In genomic region chr18:23585897-23586248, GRCh38 we compare ENCODE assay signal across 8 cellular contexts. TPM values are rescaled to one million over a fixed set of nuclear protein-coding genes. Genes with fewer than 3 reads are reported as not detected.
DNase-seq lines count a peak whose midpoint lies in the region; ATAC-seq and TF ChIP-seq lines count a peak whose summit lies in the region.

No MANE protein-coding gene starts in this region.

- H3K36me3 Mint-ChIP-seq in activated CD4-positive, alpha-beta T cell treated with anti-CD3 and anti-CD28 coated beads, Interleukin-2, amount 10 ng/mL, durations not matched to agents 7 days and 5 days (ENCODE audit: low read depth): peaks cover 18% of the 10 kb centered on the region

- TF ChIP-seq CTCF in RWPE2 (IDR thresholded peaks at IDR 0.05; ENCODE audit: poor library complexity, severe bottlenecking): no peak
- no peak for TF ChIP-seq CTCF in fibroblast of mammary gland (conservative IDR thresholded peaks at IDR 0.05; ENCODE audit: control insufficient read depth, insufficient read depth, low read depth, low read length)
- no peak for TF ChIP-seq CTCF in gastrocnemius medialis (IDR thresholded peaks at IDR 0.05 in 4 of 5, conservative IDR thresholded peaks at IDR 0.05 in 1 of 5)

- peaks cover 43% of the 10 kb centered on the region for H3K4me1 Mint-ChIP-seq in activated CD4-positive, alpha-beta T cell treated with anti-CD3 and anti-CD28 coated beads, Interleukin-2, amount 10 ng/mL, durations not matched to agents 7 days and 5 days

- POLR2A ChIA-PET in activated CD4-positive, alpha-beta T cell treated with anti-CD3 and anti-CD28 coated beads, Interleukin-2, amount 10 ng/mL, durations not matched to agents 7 days and 5 days (lab: Charles Lee): no interaction called here

- H3K9me3 ChIP-seq in RWPE2 (ENCODE audit: severe bottlenecking): no peaks in the 10 kb centered on the region
- H3K9me3 ChIP-seq in gastrocnemius medialis: no peaks in the 10 kb centered on the region

- H3K9me3 Mint-ChIP-seq in activated CD4-positive, alpha-beta T cell treated with anti-CD3 and anti-CD28 coated beads, Interleukin-2, amount 10 ng/mL, durations not matched to agents 7 days and 5 days: no peaks in the 10 kb centered on the region

- ATAC-seq in RWPE2 (ENCODE audit: low read depth) (no peak), gastrocnemius medialis (peak in 1 of 2 donors; percentile 8), GM18868 (IDR thresholded peaks at IDR 0.05; ENCODE audit: unreplicated experiment) (no peak)

- CTCF ChIA-PET in activated CD4-positive, alpha-beta T cell treated with anti-CD3 and anti-CD28 coated beads, Interleukin-2, amount 10 ng/mL, durations not matched to agents 7 days and 5 days (lab: Charles Lee): interaction anchor here (0.8 to 4.8 kb wide), 9 partner anchors 10 to 458 kb away, joined by 3 to 17 read pairs (median 7); no protein-coding TSS in a partner anchor

- peak overlapping the region; percentile 94 for H3K27ac Mint-ChIP-seq in activated CD4-positive, alpha-beta T cell treated with anti-CD3 and anti-CD28 coated beads, Interleukin-2, amount 10 ng/mL, durations not matched to agents 7 days and 5 days

- no peaks in the 10 kb centered on the region for H3K27me3 ChIP-seq in RWPE2 (ENCODE audit: insufficient read depth, poor library complexity, severe bottlenecking)
- H3K27me3 ChIP-seq in gastrocnemius medialis: no peaks in the 10 kb centered on the region

- peak overlapping the region; percentile 59 for H3K4me3 ChIP-seq in RWPE2 (ENCODE audit: severe bottlenecking)
- H3K4me3 ChIP-seq in fibroblast of mammary gland (ENCODE audit: control insufficient read depth, low read depth, low read length): peak overlapping the region; percentile 74
- peak overlapping the region; percentile 77 to 97 (median 90) for H3K4me3 ChIP-seq in gastrocnemius medialis

- DNase-seq in activated CD4-positive, alpha-beta T cell treated with anti-CD3 and anti-CD28 coated beads, Interleukin-2, amount 10 ng/mL, durations not matched to agents 7 days and 5 days: no peak
- DNase-seq in activated CD4-positive, alpha-beta T cell treated with anti-CD3 and anti-CD28 coated beads, Interleukin-2, amount 50 U/mL, for 48 hours: no peak
- no peak for DNase-seq in RWPE2 (ENCODE audit: low spot score)
- DNase-seq in fibroblast of mammary gland (ENCODE audit: low read depth): no peak
- DNase-seq in gastrocnemius medialis: no peak
- no peak for DNase-seq in NOMO-1 (lab: John Stamatoyannopoulos, UW; ENCODE audit: unreplicated experiment in 2 of 2)
- no peak for DNase-seq in NCI-H2081 treated with DMSO at 0.1 percent for 48 hours (lab: John Stamatoyannopoulos, UW)

- intact Hi-C loops in gastrocnemius medialis (cut with DNase I; ENCODE audit: low total_unique reads): loop anchor here (1.0 to 10.0 kb wide), 5 partner anchors 83 to 651 kb away; partner anchors contain the start of genes CABLES1, RBBP8, RIOK3 and RMC1

- H3K4me1 ChIP-seq in RWPE2 (ENCODE audit: insufficient read depth, poor library complexity, severe bottlenecking): peaks cover 46% of the 10 kb centered on the region
- peaks cover 20 to 22% of the 10 kb centered on the region in 2 donors for H3K4me1 ChIP-seq in gastrocnemius medialis

- H3K27me3 Mint-ChIP-seq in activated CD4-positive, alpha-beta T cell treated with anti-CD3 and anti-CD28 coated beads, Interleukin-2, amount 10 ng/mL, durations not matched to agents 7 days and 5 days: peaks cover 4% of the 10 kb centered on the region

- peak overlapping the region; percentile 93 for H3K4me3 Mint-ChIP-seq in activated CD4-positive, alpha-beta T cell treated with anti-CD3 and anti-CD28 coated beads, Interleukin-2, amount 10 ng/mL, durations not matched to agents 7 days and 5 days

- in situ Hi-C loops in gastrocnemius medialis (cut with MboI; ENCODE audit: low sequenced_read_pairs in 4 of 4): loop anchor here in 3 of 4 donors (5.0 to 25.0 kb wide), 3 partner anchors 69 to 449 kb away; partner anchors contain the start of gene CABLES1 (in 1 of the 3)

- peak overlapping the region; percentile 94 for H3K27ac ChIP-seq in RWPE2 (ENCODE audit: poor library complexity, severe bottlenecking)
- peak overlapping the region; percentile 95 to 99 (median 97) for H3K27ac ChIP-seq in gastrocnemius medialis

- H3K36me3 ChIP-seq in RWPE2 (ENCODE audit: low read depth) (peaks cover 32% of the 10 kb centered on the region), gastrocnemius medialis (no peaks in the 10 kb centered on the region)

- no peak for TF ChIP-seq POLR2A in gastrocnemius medialis (IDR thresholded peaks at IDR 0.05)

RNA-seq across cellular contexts. Expression of gene NPC1, which starts 0.4 kb away (rescaled TPM):
- total RNA-seq in activated CD4-positive, alpha-beta T cell treated with anti-CD3 and anti-CD28 coated beads, Interleukin-2, amount 10 ng/mL, durations not matched to agents 7 days and 5 days: 10 to 100 TPM; 33.8 to 37.3 TPM
- total RNA-seq in gastrocnemius medialis: 10 to 100 TPM; 35.7 to 99.4 (median 46.2) TPM
